In the genomic region with DNA sequence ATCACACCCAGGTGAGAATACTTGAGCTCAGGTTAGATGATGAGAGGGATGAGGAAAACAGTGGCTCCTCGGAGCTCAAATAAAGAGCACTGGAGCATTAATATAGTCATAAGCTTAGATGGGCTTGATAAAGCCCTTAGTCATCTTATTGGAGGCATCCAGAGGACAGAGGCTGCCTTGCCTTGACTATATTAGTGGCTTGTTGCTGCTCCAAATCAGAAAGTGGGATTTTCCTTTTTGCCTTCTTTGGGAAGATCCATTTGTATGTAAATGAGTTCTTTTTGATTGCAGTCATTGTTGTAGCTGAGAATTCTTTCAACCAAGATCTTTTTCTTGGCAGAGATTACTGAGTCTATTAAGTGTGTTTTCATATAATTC, we compare ENCODE assay signal across 14 cellular contexts. TPM values are rescaled to one million over a fixed set of nuclear protein-coding genes. Genes with fewer than 3 reads are reported as not detected.
DNase-seq lines count a peak whose midpoint lies in the region; ATAC-seq and TF ChIP-seq lines count a peak whose summit lies in the region.
"Had no signal": no experiment of that assay in that cellular context is flagged by ENCODE, and none has a peak within 500 bp of the region (broad histone marks: within the 10 kb centered on the region; RNA-seq: fewer than 3 reads in every experiment).

No MANE protein-coding gene starts in this region.

- H3K9me3 ChIP-seq in mammary epithelial cell (replicated peaks; ENCODE audit: insufficient read depth, low read length) (no peaks in the 10 kb centered on the region), tibial artery (no peaks in the 10 kb centered on the region)

- CTCF ChIA-PET in activated CD8-positive, alpha-beta T cell treated with anti-CD3 and anti-CD28 coated beads for 36 hours (lab: Charles Lee) = interaction anchor here (0.7 to 5.9 kb wide), 17 partner anchors 8 to 817 kb away, joined by 3 to 37 read pairs (median 4); no protein-coding TSS in a partner anchor
- CTCF ChIA-PET in activated CD8-positive, alpha-beta T cell treated with anti-CD3 and anti-CD28 coated beads, Interleukin-2, amount 10 ng/mL, durations not matched to agents 7 days and 5 days (lab: Charles Lee) = interaction anchor here (0.7 to 4.3 kb wide), 14 partner anchors 10 to 789 kb away, joined by 3 to 30 read pairs (median 4); no protein-coding TSS in a partner anchor
- CTCF ChIA-PET in mammary epithelial cell (lab: Charles Lee; ENCODE audit: low non-redundant PET) = interaction anchor here (0.6 to 0.7 kb wide), 2 partner anchors 15 to 351 kb away, joined by 3 to 6 read pairs; no protein-coding TSS in a partner anchor
- CTCF ChIA-PET in activated CD4-positive, alpha-beta memory T cell treated with anti-CD3 and anti-CD28 coated beads for 36 hours (lab: Charles Lee) = interaction anchor here (0.6 to 3.2 kb wide), 13 partner anchors 9 to 789 kb away, joined by 3 to 22 read pairs (median 7); no protein-coding TSS in a partner anchor

- H3K27ac ChIP-seq in mammary epithelial cell (ENCODE audit: insufficient read depth, low read depth, low read length) (no peak overlapping the region), tibial artery (peak overlapping the region; percentile 56 to 82)

- intact Hi-C loops in activated CD8-positive, alpha-beta T cell treated with anti-CD3 and anti-CD28 coated beads for 36 hours (cut with micrococcal nuclease) = loop anchor here (2.0 to 10.0 kb wide), 2 partner anchors 115 to 349 kb away; no protein-coding TSS in a partner anchor
- intact Hi-C loops in mammary epithelial cell (cut with micrococcal nuclease) = loop anchor here (1.0 to 5.0 kb wide), 8 partner anchors 15 to 711 kb away; no protein-coding TSS in a partner anchor
- intact Hi-C loops in tibial artery (cut with DNase I; ENCODE audit: low total_unique reads) = loop anchor here (5.0 kb wide), 1 partner anchor 566 kb away; no protein-coding TSS in a partner anchor
- intact Hi-C loops in activated CD4-positive, alpha-beta memory T cell treated with anti-CD3 and anti-CD28 coated beads for 36 hours (cut with micrococcal nuclease) = loop anchor here (1.0 to 5.0 kb wide), 7 partner anchors 15 to 791 kb away; no protein-coding TSS in a partner anchor

- in situ Hi-C loops in mammary epithelial cell (cut with MboI; ENCODE audit: low sequenced_read_pairs in 2 of 2) = loop anchor here in 1 of 2 donors (25.0 kb wide), 4 partner anchors 336 to 711 kb away; no protein-coding TSS in a partner anchor

- H4K20me1 ChIP-seq in mammary epithelial cell (ENCODE audit: insufficient read depth, low read length) = no peaks in the 10 kb centered on the region

- H3K9me3 Mint-ChIP-seq in activated CD8-positive, alpha-beta T cell treated with anti-CD3 and anti-CD28 coated beads for 36 hours = no peaks in the 10 kb centered on the region
- no peaks in the 10 kb centered on the region for H3K9me3 Mint-ChIP-seq in activated CD8-positive, alpha-beta T cell treated with anti-CD3 and anti-CD28 coated beads, Interleukin-2, amount 10 ng/mL, durations not matched to agents 7 days and 5 days (ENCODE audit: insufficient read depth)
- no peaks in the 10 kb centered on the region for H3K9me3 Mint-ChIP-seq in activated CD4-positive, alpha-beta memory T cell treated with anti-CD3 and anti-CD28 coated beads for 36 hours
- H3K9me3 Mint-ChIP-seq: naive thymus-derived CD4-positive, alpha-beta T cell; stimulated activated naive CD8-positive, alpha-beta T cell treated with anti-CD3 and anti-CD28 coated beads, Interleukin-15, Interleukin-2, amounts not matched to agents 100 ng/mL and 50 ng/mL, for 24 hours had no signal

- H3K36me3 ChIP-seq in mammary epithelial cell (ENCODE audit: insufficient read depth, low read length) = no peaks in the 10 kb centered on the region
- H3K36me3 ChIP-seq in tibial artery = no peaks in the 10 kb centered on the region

- H3K4me1 Mint-ChIP-seq in activated CD8-positive, alpha-beta T cell treated with anti-CD3 and anti-CD28 coated beads for 36 hours (ENCODE audit: low read depth) = peaks cover 13% of the 10 kb centered on the region
- peaks cover 6% of the 10 kb centered on the region for H3K4me1 Mint-ChIP-seq in activated CD8-positive, alpha-beta T cell treated with anti-CD3 and anti-CD28 coated beads, Interleukin-2, amount 10 ng/mL, durations not matched to agents 7 days and 5 days (ENCODE audit: low read depth)
- peaks cover 13% of the 10 kb centered on the region for H3K4me1 Mint-ChIP-seq in activated CD4-positive, alpha-beta memory T cell treated with anti-CD3 and anti-CD28 coated beads for 36 hours (ENCODE audit: low read depth)

- no TSS peak for BruUV-seq in mammary epithelial cell (replicated peaks; lab: Mats Ljungman, UMichigan)

- WGBS in mammary epithelial cell (ENCODE audit: low coverage, missing lambda C conversion rate) = 0% methylated on average over 1 of the region's 1 CpG

- H3K79me2 ChIP-seq in mammary epithelial cell (ENCODE audit: insufficient read depth, low read length) = no peaks in the 10 kb centered on the region

- H3K9ac ChIP-seq in mammary epithelial cell (ENCODE audit: insufficient read depth, low read length) = no peak overlapping the region

- no peak overlapping the region for H3K4me3 Mint-ChIP-seq in activated CD8-positive, alpha-beta T cell treated with anti-CD3 and anti-CD28 coated beads for 36 hours
- no peak overlapping the region for H3K4me3 Mint-ChIP-seq in activated CD8-positive, alpha-beta T cell treated with anti-CD3 and anti-CD28 coated beads, Interleukin-2, amount 10 ng/mL, durations not matched to agents 7 days and 5 days
- H3K4me3 Mint-ChIP-seq in activated CD4-positive, alpha-beta memory T cell treated with anti-CD3 and anti-CD28 coated beads for 36 hours = no peak overlapping the region
- H3K4me3 Mint-ChIP-seq: naive thymus-derived CD4-positive, alpha-beta T cell; stimulated activated naive CD8-positive, alpha-beta T cell treated with anti-CD3 and anti-CD28 coated beads, Interleukin-15, Interleukin-2, amounts not matched to agents 100 ng/mL and 50 ng/mL, for 24 hours had no signal

- no peak overlapping the region for H3K4me2 ChIP-seq in mammary epithelial cell (ENCODE audit: insufficient read depth, low read depth, low read length)

- no peak for TF ChIP-seq CTCF in activated CD8-positive, alpha-beta T cell treated with anti-CD3 and anti-CD28 coated beads for 36 hours (IDR thresholded peaks at IDR 0.05)
- TF ChIP-seq CTCF in mammary epithelial cell (conservative IDR thresholded peaks at IDR 0.05 in 1 of 2, IDR thresholded peaks at IDR 0.05 in 1 of 2; ENCODE audit: extremely low read depth in 1 of 2, insufficient read depth in 1 of 2, low read depth in 1 of 2, low read length in 2 of 2) (no peak), tibial artery (IDR thresholded peaks at IDR 0.05) (no peak)

- no peak overlapping the region for H2AFZ ChIP-seq in mammary epithelial cell (ENCODE audit: low read depth, low read length)

- no peak for DNase-seq in activated CD8-positive, alpha-beta T cell treated with anti-CD3 and anti-CD28 coated beads for 36 hours
- DNase-seq in activated CD8-positive, alpha-beta T cell treated with anti-CD3 and anti-CD28 coated beads, Interleukin-2, amount 10 ng/mL, durations not matched to agents 7 days and 5 days = no peak
- DNase-seq in mammary epithelial cell = peak; percentile 21
- peak; percentile 38 for DNase-seq in kidney tubule cell (ENCODE audit: low spot score)
- DNase-seq in tibial artery = no peak
- DNase-seq in AG08396 (ENCODE audit: low spot score) = no peak
- no peak for DNase-seq in activated gamma-delta T cell (lab: John Stamatoyannopoulos, UW)
- DNase-seq in activated CD4-positive, alpha-beta memory T cell treated with anti-CD3 and anti-CD28 coated beads for 36 hours = no peak
- DNase-seq: effector CD4-positive, alpha-beta T cell; kidney; naive thymus-derived CD4-positive, alpha-beta T cell; NCI-H1436 treated with DMSO at 0.1 percent for 48 hours; OCI-M1 had no signal

- POLR2A ChIA-PET in activated CD8-positive, alpha-beta T cell treated with anti-CD3 and anti-CD28 coated beads for 36 hours (lab: Charles Lee) = interaction anchor here (1.0 kb wide), 1 partner anchor 564 kb away, joined by 3 read pairs; no protein-coding TSS in a partner anchor
- POLR2A ChIA-PET in activated CD8-positive, alpha-beta T cell treated with anti-CD3 and anti-CD28 coated beads, Interleukin-2, amount 10 ng/mL, durations not matched to agents 7 days and 5 days (lab: Charles Lee) = interaction anchor here (0.7 kb wide), 1 partner anchor 320 kb away, joined by 3 read pairs; no protein-coding TSS in a partner anchor
- POLR2A ChIA-PET in activated CD4-positive, alpha-beta memory T cell treated with anti-CD3 and anti-CD28 coated beads for 36 hours (lab: Charles Lee) = no interaction called here

- no peaks in the 10 kb centered on the region for H3K36me3 Mint-ChIP-seq in activated CD8-positive, alpha-beta T cell treated with anti-CD3 and anti-CD28 coated beads for 36 hours (ENCODE audit: low read depth)
- no peaks in the 10 kb centered on the region for H3K36me3 Mint-ChIP-seq in activated CD8-positive, alpha-beta T cell treated with anti-CD3 and anti-CD28 coated beads, Interleukin-2, amount 10 ng/mL, durations not matched to agents 7 days and 5 days (ENCODE audit: low read depth)
- no peaks in the 10 kb centered on the region for H3K36me3 Mint-ChIP-seq in activated CD4-positive, alpha-beta memory T cell treated with anti-CD3 and anti-CD28 coated beads for 36 hours
- H3K36me3 Mint-ChIP-seq: naive thymus-derived CD4-positive, alpha-beta T cell had no signal

- H3K4me1 ChIP-seq in mammary epithelial cell (ENCODE audit: insufficient read depth, low read length) (peaks cover 12% of the 10 kb centered on the region), tibial artery (peaks cover 5 to 69% (median 38%) of the 10 kb centered on the region in 4 donors)

- dilution Hi-C loops in mammary epithelial cell (cut with HindIII; ENCODE audit: low sequenced_read_pairs) = no loop called here

- peaks cover 9% of the 10 kb centered on the region for H3K27me3 Mint-ChIP-seq in activated CD8-positive, alpha-beta T cell treated with anti-CD3 and anti-CD28 coated beads for 36 hours
- peaks cover 12% of the 10 kb centered on the region for H3K27me3 Mint-ChIP-seq in activated CD8-positive, alpha-beta T cell treated with anti-CD3 and anti-CD28 coated beads, Interleukin-2, amount 10 ng/mL, durations not matched to agents 7 days and 5 days (ENCODE audit: low read depth)
- H3K27me3 Mint-ChIP-seq in activated CD4-positive, alpha-beta memory T cell treated with anti-CD3 and anti-CD28 coated beads for 36 hours = peaks cover 7% of the 10 kb centered on the region

- H3K27me3 ChIP-seq in mammary epithelial cell (ENCODE audit: insufficient read depth, low read length) (no peaks in the 10 kb centered on the region), tibial artery (no peaks in the 10 kb centered on the region)

- peak overlapping the region; percentile 86 for H3K27ac Mint-ChIP-seq in activated CD8-positive, alpha-beta T cell treated with anti-CD3 and anti-CD28 coated beads for 36 hours
- H3K27ac Mint-ChIP-seq in activated CD8-positive, alpha-beta T cell treated with anti-CD3 and anti-CD28 coated beads, Interleukin-2, amount 10 ng/mL, durations not matched to agents 7 days and 5 days = no peak overlapping the region
- H3K27ac Mint-ChIP-seq in activated CD4-positive, alpha-beta memory T cell treated with anti-CD3 and anti-CD28 coated beads for 36 hours = no peak overlapping the region

- H3K4me3 ChIP-seq in mammary epithelial cell (replicated peaks in 1 of 3; ENCODE audit: insufficient read depth in 1 of 3, low read depth in 2 of 3, low read length in 3 of 3) = no peak overlapping the region
- no peak overlapping the region for H3K4me3 ChIP-seq in tibial artery

- no peak for ATAC-seq in activated CD8-positive, alpha-beta T cell treated with anti-CD3 and anti-CD28 coated beads for 36 hours
- ATAC-seq in activated CD8-positive, alpha-beta T cell treated with anti-CD3 and anti-CD28 coated beads, Interleukin-2, amount 10 ng/mL, durations not matched to agents 7 days and 5 days = no peak

RNA-seq across cellular contexts. Expression of a gene that starts 18.9 kb away (rescaled TPM):
- 10 to 100 TPM; 43.1 to 46.9 TPM for total RNA-seq in activated CD8-positive, alpha-beta T cell treated with anti-CD3 and anti-CD28 coated beads for 36 hours
- total RNA-seq in activated CD8-positive, alpha-beta T cell treated with anti-CD3 and anti-CD28 coated beads, Interleukin-2, amount 10 ng/mL, durations not matched to agents 7 days and 5 days = 1 to 10 TPM; 3.6 to 3.9 TPM
- total RNA-seq in mammary epithelial cell = 100 to 1,000 TPM in 1 of 2 donors, 10 to 100 TPM in 1; 74.6 to 231 TPM
- polyA plus RNA-seq in mammary epithelial cell = 48.9 TPM
- 28.9 TPM for polyA minus RNA-seq in mammary epithelial cell
- total RNA-seq in activated CD4-positive, alpha-beta memory T cell treated with anti-CD3 and anti-CD28 coated beads for 36 hours = 1 to 10 TPM; 3.0 to 3.5 TPM
- polyA plus RNA-seq: naive thymus-derived CD4-positive, alpha-beta T cell had no signal

RNA-seq across cellular contexts. Expression of a gene that starts 29.8 kb away (rescaled TPM):
- 10 to 100 TPM in 1 of 2 experiments, 1 to 10 TPM in 1; 10.0 to 11.0 TPM for total RNA-seq in activated CD8-positive, alpha-beta T cell treated with anti-CD3 and anti-CD28 coated beads for 36 hours
- 1 to 10 TPM; 5.1 to 5.9 TPM for total RNA-seq in activated CD8-positive, alpha-beta T cell treated with anti-CD3 and anti-CD28 coated beads, Interleukin-2, amount 10 ng/mL, durations not matched to agents 7 days and 5 days
- 10 to 100 TPM; 32.0 to 32.7 TPM for total RNA-seq in mammary epithelial cell
- 19.1 TPM for polyA plus RNA-seq in mammary epithelial cell
- polyA minus RNA-seq in mammary epithelial cell = 61.2 TPM
- 1 to 10 TPM; 7.0 to 7.1 TPM for total RNA-seq in activated CD4-positive, alpha-beta memory T cell treated with anti-CD3 and anti-CD28 coated beads for 36 hours

Comparison
In these comparisons a context has a peak if more than half of its experiments do, and no peak if none do; other contexts are left out.
1. RNA of a gene that starts 18.9 kb away (total RNA-seq): 74.6 to 231 TPM in mammary epithelial cell and 43.1 to 46.9 TPM in activated CD8-positive, alpha-beta T cell treated with anti-CD3 and anti-CD28 coated beads for 36 hours; 3.6 to 3.9 TPM in activated CD8-positive, alpha-beta T cell treated with anti-CD3 and anti-CD28 coated beads, Interleukin-2, amount 10 ng/mL, durations not matched to agents 7 days and 5 days and 3.0 to 3.5 TPM in activated CD4-positive, alpha-beta memory T cell treated with anti-CD3 and anti-CD28 coated beads for 36 hours; every median in the first group is over 4 times any median in the second.
2. DNase-seq: peak in mammary epithelial cell (single experiment) and kidney tubule cell (single experiment); none in activated CD8-positive, alpha-beta T cell treated with anti-CD3 and anti-CD28 coated beads for 36 hours (single experiment), activated CD8-positive, alpha-beta T cell treated with anti-CD3 and anti-CD28 coated beads, Interleukin-2, amount 10 ng/mL, durations not matched to agents 7 days and 5 days (single experiment), tibial artery (0 of 2), AG08396 (single experiment), activated gamma-delta T cell (single experiment) and activated CD4-positive, alpha-beta memory T cell treated with anti-CD3 and anti-CD28 coated beads for 36 hours (single experiment).